Comparison of ENCODE assay signal across 17 cellular contexts in the genomic region with DNA sequence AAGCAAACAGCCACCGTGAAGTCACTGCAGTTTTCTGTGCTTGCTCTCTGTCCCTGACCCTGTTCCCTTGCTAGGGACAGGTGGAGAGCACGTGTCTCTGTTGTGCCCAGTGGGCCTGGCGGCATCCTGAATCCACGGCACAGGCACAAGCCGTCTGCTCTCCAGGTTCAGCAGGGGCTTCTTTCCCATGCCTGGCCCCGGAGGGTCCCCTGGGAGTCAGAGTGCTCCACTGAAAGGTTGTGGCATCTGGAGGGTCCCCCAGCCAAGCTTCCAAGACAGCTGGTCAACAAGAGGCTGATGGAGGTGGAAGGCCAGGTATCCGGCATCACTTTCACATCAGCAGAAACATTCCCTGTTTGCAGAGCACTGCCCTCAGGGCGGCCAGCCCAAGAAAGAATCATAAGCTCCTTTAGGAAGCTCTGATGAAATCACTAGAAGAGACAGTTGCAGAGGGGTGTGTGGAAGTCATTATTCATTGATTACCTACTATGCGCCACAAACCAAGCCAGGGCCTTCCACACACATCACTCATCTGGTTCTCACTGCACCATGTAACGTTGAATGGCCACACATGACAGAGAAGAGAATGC.
A peak's percentile ranks its signal among the peaks of the same experiment; 100 is the strongest.
DNase-seq lines count a peak whose midpoint lies in the region; ATAC-seq and TF ChIP-seq lines count a peak whose summit lies in the region.
"Had no signal": no experiment of that assay in that cellular context is flagged by ENCODE, and none has a peak within 500 bp of the region (broad histone marks: within the 10 kb centered on the region; RNA-seq: fewer than 3 reads in every experiment).

No MANE protein-coding gene starts in this region.

- H3K36me3 Mint-ChIP-seq in osteocyte (ENCODE audit: unreplicated experiment) = no peaks in the 10 kb centered on the region

- H3K4me1 ChIP-seq in right atrium auricular region = no peaks in the 10 kb centered on the region
- no peaks in the 10 kb centered on the region for H3K4me1 ChIP-seq in sigmoid colon
- H3K4me1 ChIP-seq: HAP-1 had no signal

- no peak for TF ChIP-seq EP300 in sigmoid colon (IDR thresholded peaks at IDR 0.05)

- H3K9me3 Mint-ChIP-seq in osteocyte (ENCODE audit: unreplicated experiment) = peaks cover 7% of the 10 kb centered on the region

- TF ChIP-seq POLR2A in sigmoid colon (IDR thresholded peaks at IDR 0.05) = no peak

- TF ChIP-seq CTCF in right atrium auricular region (IDR thresholded peaks at IDR 0.05) (no peak), osteocyte (IDR thresholded peaks at IDR 0.05) (no peak), sigmoid colon (IDR thresholded peaks at IDR 0.05) (no peak)

- H3K27me3 Mint-ChIP-seq in osteocyte (ENCODE audit: unreplicated experiment) = no peaks in the 10 kb centered on the region

- H3K27ac ChIP-seq in right atrium auricular region = no peak overlapping the region
- no peak overlapping the region for H3K27ac ChIP-seq in sigmoid colon
- H3K27ac ChIP-seq: BLaER1, HL-60 had no signal

- WGBS in sigmoid colon, 2 donors = 78 to 90% methylated on average over 10 of the region's 10 CpGs

- H3K27me3 ChIP-seq in right atrium auricular region (no peaks in the 10 kb centered on the region), sigmoid colon (no peaks in the 10 kb centered on the region)
- H3K27me3 ChIP-seq: BLaER1 had no signal

- ATAC-seq in left cardiac atrium = no peak
- no peak for ATAC-seq in HG03521 (IDR thresholded peaks at IDR 0.05; ENCODE audit: unreplicated experiment)
- no peak for ATAC-seq in HG02798 (IDR thresholded peaks at IDR 0.05; ENCODE audit: poor library complexity, unreplicated experiment)

- no peaks in the 10 kb centered on the region for H3K36me3 ChIP-seq in right atrium auricular region
- no peaks in the 10 kb centered on the region for H3K36me3 ChIP-seq in sigmoid colon
- H3K36me3 ChIP-seq: BLaER1, HAP-1 had no signal

- H3K9me3 ChIP-seq in right atrium auricular region (no peaks in the 10 kb centered on the region), sigmoid colon (no peaks in the 10 kb centered on the region)
- H3K9me3 ChIP-seq: BLaER1, HAP-1 had no signal

- intact Hi-C loops in left cardiac atrium (cut with DNase I) (no loop called here), sigmoid colon (cut with DNase I) (no loop called here)

- no peak overlapping the region for H3K4me3 Mint-ChIP-seq in osteocyte (ENCODE audit: unreplicated experiment)

- DNase-seq in right atrium auricular region (ENCODE audit: low spot score) (peak; percentile 42), left cardiac atrium (no peak), islet precursor cell (peak; percentile 47), osteocyte (ENCODE audit: extremely low spot score, unreplicated experiment) (peak; percentile 82), sigmoid colon (no peak)
- DNase-seq: 8988T, AML-193, Calu3, DMS 273 treated with DMSO at 0.1 percent for 48 hours, DMS79, EL, GOT3 had no signal

- H3K4me3 ChIP-seq in right atrium auricular region (no peak overlapping the region), sigmoid colon (no peak overlapping the region)
- H3K4me3 ChIP-seq: BLaER1, HAP-1 had no signal

- no peak overlapping the region for H3K27ac Mint-ChIP-seq in osteocyte (ENCODE audit: unreplicated experiment)

- H3K4me1 Mint-ChIP-seq in osteocyte (ENCODE audit: unreplicated experiment) = no peaks in the 10 kb centered on the region

Comparison
In these comparisons a context has a peak if more than half of its experiments do, and no peak if none do; other contexts are left out.
1. DNase-seq: peak in right atrium auricular region (single experiment), islet precursor cell (single experiment) and osteocyte (single experiment); none in left cardiac atrium (single experiment) and sigmoid colon (single experiment).